Comparison of ENCODE assay signal across 8 cellular contexts in genomic region chr12:104478396-104479140, GRCh38. TPM values are rescaled to one million over a fixed set of nuclear protein-coding genes. Genes with fewer than 3 reads are reported as not detected.
DNase-seq lines count a peak whose midpoint lies in the region; ATAC-seq and TF ChIP-seq lines count a peak whose summit lies in the region.

No MANE protein-coding gene starts in this region.

- peak overlapping the region; percentile 83 for H3K4me3 Mint-ChIP-seq in activated T-helper 2 cell treated with anti-CD3 and anti-CD28 coated beads, Interferon-gamma antibody, Interleukin-2, Interleukin-4, amounts not matched to agents 10 μg/mL and 5 μg/mL and 100 μg/mL, durations not matched to agents 14 hours and 24 hours and 36 hours (ENCODE audit: low read depth)

- peak overlapping the region; percentile 79 for H3K27ac ChIP-seq in neutrophil

- intact Hi-C loops in activated T-helper 2 cell treated with anti-CD3 and anti-CD28 coated beads, Interferon-gamma antibody, Interleukin-2, Interleukin-4, amounts not matched to agents 10 μg/mL and 5 μg/mL and 100 μg/mL, durations not matched to agents 14 hours and 24 hours and 36 hours (cut with micrococcal nuclease) = loop anchor here (2.0 to 10.0 kb wide), 4 partner anchors 16 to 456 kb away; no protein-coding TSS in a partner anchor

- TF ChIP-seq CTCF in GM12875 (IDR thresholded peaks at IDR 0.05; ENCODE audit: borderline replicate concordance, insufficient read depth, low read depth, low read length) = no peak
- TF ChIP-seq CTCF in neutrophil (IDR thresholded peaks at IDR 0.05) = no peak

- peak overlapping the region; percentile 96 for H3K27ac Mint-ChIP-seq in activated T-helper 2 cell treated with anti-CD3 and anti-CD28 coated beads, Interferon-gamma antibody, Interleukin-2, Interleukin-4, amounts not matched to agents 10 μg/mL and 5 μg/mL and 100 μg/mL, durations not matched to agents 14 hours and 24 hours and 36 hours

- DNase-seq in HT1080 (ENCODE audit: low read depth) (peak; percentile 38), NCI-H1694 treated with DMSO at 0.1 percent for 48 hours (lab: John Stamatoyannopoulos, UW) (no peak), GOT3 (lab: John Stamatoyannopoulos, UW) (no peak), NCI-H2081 (lab: John Stamatoyannopoulos, UW) (no peak)
- no peak for DNase-seq in activated T-helper 2 cell treated with anti-CD3 and anti-CD28 coated beads, Interferon-gamma antibody, Interleukin-2, Interleukin-4, amounts not matched to agents 10 μg/mL and 5 μg/mL and 100 μg/mL, durations not matched to agents 14 hours and 24 hours and 36 hours (ENCODE audit: low spot score)

- H3K36me3 ChIP-seq in neutrophil = peaks cover 6% of the 10 kb centered on the region

- H3K9me3 ChIP-seq in neutrophil = no peaks in the 10 kb centered on the region

- peaks cover 80% of the 10 kb centered on the region for H3K4me1 Mint-ChIP-seq in activated T-helper 2 cell treated with anti-CD3 and anti-CD28 coated beads, Interferon-gamma antibody, Interleukin-2, Interleukin-4, amounts not matched to agents 10 μg/mL and 5 μg/mL and 100 μg/mL, durations not matched to agents 14 hours and 24 hours and 36 hours (ENCODE audit: low read depth)

- H3K27me3 Mint-ChIP-seq in activated T-helper 2 cell treated with anti-CD3 and anti-CD28 coated beads, Interferon-gamma antibody, Interleukin-2, Interleukin-4, amounts not matched to agents 10 μg/mL and 5 μg/mL and 100 μg/mL, durations not matched to agents 14 hours and 24 hours and 36 hours (ENCODE audit: low read depth) = no peaks in the 10 kb centered on the region

- H3K36me3 Mint-ChIP-seq in activated T-helper 2 cell treated with anti-CD3 and anti-CD28 coated beads, Interferon-gamma antibody, Interleukin-2, Interleukin-4, amounts not matched to agents 10 μg/mL and 5 μg/mL and 100 μg/mL, durations not matched to agents 14 hours and 24 hours and 36 hours (ENCODE audit: low read depth) = peaks cover 48% of the 10 kb centered on the region

- peak overlapping the region; percentile 38 for H3K4me3 ChIP-seq in GM12875 (ENCODE audit: low read depth, low read length)
- H3K4me3 ChIP-seq in neutrophil (ENCODE audit: low read depth in 1 of 2, low read length in 1 of 2) = peak overlapping the region; percentile 37 to 51

- H3K4me1 ChIP-seq in neutrophil (ENCODE audit: control insufficient read depth in 1 of 2, insufficient read depth in 1 of 2, low read depth in 1 of 2, low read length in 1 of 2) = peaks cover 45 to 53% of the 10 kb centered on the region in 2 experiments

- H3K9me3 Mint-ChIP-seq in activated T-helper 2 cell treated with anti-CD3 and anti-CD28 coated beads, Interferon-gamma antibody, Interleukin-2, Interleukin-4, amounts not matched to agents 10 μg/mL and 5 μg/mL and 100 μg/mL, durations not matched to agents 14 hours and 24 hours and 36 hours = no peaks in the 10 kb centered on the region

- peak; percentile 85 for ATAC-seq in GM21423 (IDR thresholded peaks at IDR 0.05; ENCODE audit: unreplicated experiment)

- H3K27me3 ChIP-seq in neutrophil = no peaks in the 10 kb centered on the region

RNA-seq across cellular contexts. Expression of gene CHST11, which starts 21.8 kb away (rescaled TPM):
- total RNA-seq in HT1080 (2014; rRNA removed; shearing (Covaris generic)) = 38.0 and 54.3 TPM in 2 replicates
- 29.8 and 35.2 TPM in 2 replicates for polyA plus RNA-seq in HT1080 (2015; cell fraction: cytosol; rRNA removed)
- 46.0 and 49.2 TPM in 2 replicates for polyA plus RNA-seq in HT1080 (2015; cell fraction: nucleus; rRNA removed)
- total RNA-seq in activated T-helper 2 cell treated with anti-CD3 and anti-CD28 coated beads, Interferon-gamma antibody, Interleukin-2, Interleukin-4, amounts not matched to agents 10 μg/mL and 5 μg/mL and 100 μg/mL, durations not matched to agents 14 hours and 24 hours and 36 hours = 41.0 and 50.6 TPM in 2 replicates
